Comparison of ENCODE assay signal across 12 cellular contexts in the genomic region with DNA sequence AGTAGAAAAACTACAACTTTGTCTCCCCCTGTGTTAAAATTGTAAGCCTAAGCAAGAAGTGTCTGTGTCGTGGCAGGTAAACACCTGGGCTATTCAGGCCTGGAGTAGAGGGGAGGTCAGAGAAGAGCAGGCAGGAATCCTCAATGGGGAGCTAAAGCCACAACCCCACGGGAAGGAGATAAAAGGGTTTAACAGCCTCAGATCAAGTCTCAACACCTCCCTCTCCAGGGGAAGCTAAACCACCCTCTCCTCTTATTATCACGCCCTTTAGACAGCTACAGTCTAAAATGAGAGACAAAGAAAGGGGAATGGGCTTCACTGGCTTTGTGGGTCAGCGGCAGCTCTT. TPM values are rescaled to one million over a fixed set of nuclear protein-coding genes. Genes with fewer than 3 reads are reported as not detected.
DNase-seq lines count a peak whose midpoint lies in the region; ATAC-seq and TF ChIP-seq lines count a peak whose summit lies in the region.
"Had no signal": no experiment of that assay in that cellular context is flagged by ENCODE, and none has a peak within 500 bp of the region (broad histone marks: within the 10 kb centered on the region; RNA-seq: fewer than 3 reads in every experiment).

No MANE protein-coding gene starts in this region.

- DNase-seq in SJSA1 (ENCODE audit: low read depth in 1 of 2, low spot score in 2 of 2): no peak
- DNase-seq in esophagus squamous epithelium (lab: John Stamatoyannopoulos, UW): no peak
- DNase-seq in C1 segment of cervical spinal cord (lab: John Stamatoyannopoulos, UW): no peak
- no peak for DNase-seq in KG1 (lab: John Stamatoyannopoulos, UW)
- DNase-seq in NCI-H524 treated with DMSO at 0.1 percent for 48 hours (lab: John Stamatoyannopoulos, UW): no peak
- DNase-seq: activated CD8-positive, alpha-beta memory T cell treated with anti-CD3 and anti-CD28 coated beads for 24 hours; CD4-positive, alpha-beta T cell; KBM-7; natural killer cell had no signal

- WGBS in esophagus squamous epithelium, 2 donors: 17 to 20% methylated on average over 4 of the region's 4 CpGs

- H3K4me2 ChIP-seq in BLaER1: peak overlapping the region; percentile 72

- H3K9me3 ChIP-seq in BLaER1 (no peaks in the 10 kb centered on the region), SJSA1 (replicated peaks) (no peaks in the 10 kb centered on the region), esophagus squamous epithelium (no peaks in the 10 kb centered on the region), neuron (ENCODE audit: low read length) (no peaks in the 10 kb centered on the region)

- TF ChIP-seq CTCF in esophagus squamous epithelium (IDR thresholded peaks at IDR 0.05): no peak

- peak overlapping the region; percentile 30; the same call in 1 of the 2 replicates for H3K27ac ChIP-seq in BLaER1
- H3K27ac ChIP-seq in SJSA1: no peak overlapping the region
- no peak overlapping the region for H3K27ac ChIP-seq in esophagus squamous epithelium

- H3K27me3 ChIP-seq in BLaER1 (no peaks in the 10 kb centered on the region), SJSA1 (replicated peaks) (no peaks in the 10 kb centered on the region), esophagus squamous epithelium (no peaks in the 10 kb centered on the region), neuron (ENCODE audit: insufficient read depth, low read length) (peaks cover 16% of the 10 kb centered on the region)

- H4K20me1 ChIP-seq in BLaER1: peaks cover 59% of the 10 kb centered on the region; the same call in 1 of the 2 replicates

- H3K4me3 ChIP-seq in BLaER1: no peak overlapping the region
- H3K4me3 ChIP-seq in SJSA1: peak overlapping the region; percentile 30
- H3K4me3 ChIP-seq in esophagus squamous epithelium: peak overlapping the region in 3 of 4 donors; percentile 25 to 61 (median 36)
- H3K4me3 ChIP-seq in neuron (ENCODE audit: low read length): peak overlapping the region; percentile 25

- TF ChIP-seq POLR2A in esophagus squamous epithelium (IDR thresholded peaks at IDR 0.05): no peak

- H3K9ac ChIP-seq in BLaER1: peak overlapping the region; percentile 21; the same call in 1 of the 2 replicates

- peaks cover 60% of the 10 kb centered on the region for H3K4me1 ChIP-seq in BLaER1
- H3K4me1 ChIP-seq in SJSA1 (replicated peaks): peaks cover 9% of the 10 kb centered on the region
- peaks cover 9 to 41% (median 20%) of the 10 kb centered on the region in 3 donors for H3K4me1 ChIP-seq in esophagus squamous epithelium
- peaks cover 28% of the 10 kb centered on the region for H3K4me1 ChIP-seq in neuron (ENCODE audit: insufficient read depth, low read length)

- intact Hi-C loops in esophagus squamous epithelium (cut with DNase I): no loop called here

- ATAC-seq in HG03342 (IDR thresholded peaks at IDR 0.05; ENCODE audit: unreplicated experiment): no peak

- H3K36me3 ChIP-seq in BLaER1: peaks cover 91% of the 10 kb centered on the region
- H3K36me3 ChIP-seq in SJSA1: peaks cover 28% of the 10 kb centered on the region; the same call in 1 of the 2 replicates
- H3K36me3 ChIP-seq in esophagus squamous epithelium: no peaks in the 10 kb centered on the region
- no peaks in the 10 kb centered on the region for H3K36me3 ChIP-seq in neuron (ENCODE audit: insufficient read depth, low read length)

- no peak overlapping the region for H2AFZ ChIP-seq in neuron (ENCODE audit: low read depth, low read length)

RNA-seq across cellular contexts. Expression of a gene that starts 11.6 kb away (rescaled TPM):
- 26.5 and 33.0 TPM in 2 replicates for total RNA-seq in SJSA1 (2014; rRNA removed; shearing (Covaris generic))
- total RNA-seq in esophagus squamous epithelium: 1 to 10 TPM; 1.7 to 6.7 (median 5.0) TPM
- total RNA-seq: CD4-positive, alpha-beta T cell had no signal
